Comparison of ENCODE assay signal across 16 cellular contexts in the genomic region with DNA sequence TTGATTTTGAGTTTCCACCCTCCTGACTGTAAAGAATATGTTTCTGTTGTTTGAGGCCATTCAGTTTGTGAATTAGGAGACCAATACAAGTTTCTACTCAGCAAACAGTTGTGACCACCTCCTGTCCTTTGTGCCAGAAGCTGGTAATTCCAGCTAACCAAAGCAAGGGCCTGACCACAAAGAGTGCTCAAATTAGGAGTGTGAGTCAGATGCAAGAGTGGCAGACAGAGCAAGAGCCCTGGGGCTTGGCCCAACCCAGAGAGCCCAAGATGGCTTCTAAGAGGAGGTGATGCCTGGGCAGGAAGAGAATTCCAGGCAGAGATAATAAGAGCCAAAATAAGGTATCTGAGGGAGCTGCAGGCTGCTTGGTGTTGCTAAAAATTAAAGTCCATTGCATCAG.
"Had no signal": no experiment of that assay in that cellular context is flagged by ENCODE, and none has a peak within 500 bp of the region (broad histone marks: within the 10 kb centered on the region; RNA-seq: fewer than 3 reads in every experiment).

No MANE protein-coding gene starts in this region.

- H3K36me3 ChIP-seq: cardiac muscle cell, esophagus squamous epithelium, heart right ventricle had no signal

- H3K4me3 ChIP-seq: cardiac muscle cell, esophagus squamous epithelium, heart right ventricle had no signal

- H3K27me3 ChIP-seq: cardiac muscle cell had no signal

- DNase-seq: activated CD4-positive, alpha-beta T cell treated with anti-CD3 and anti-CD28 coated beads, Interleukin-2, amount 10 ng/mL, durations not matched to agents 7 days and 5 days; activated CD8-positive, alpha-beta memory T cell treated with anti-CD3 and anti-CD28 coated beads, Interleukin-2, amount 50 U/mL, for 4 hours; activated gamma-delta T cell; activated T-cell treated with anti-CD3 and anti-CD28 coated beads, Interleukin-2, amount 50 U/mL, for 4 hours; effector CD8-positive, alpha-beta T cell; esophagus squamous epithelium; heart right ventricle; kidney glomerular epithelial cell; mesenchymal stem cell; nucleus accumbens; stimulated activated CD4-positive, alpha-beta T cell treated with anti-CD3 and anti-CD28 coated beads, Interleukin-2, amount 100 ng/mL, for 24 hours; T1000; trophoblast cell had no signal

- H3K4me1 ChIP-seq: esophagus squamous epithelium, heart right ventricle had no signal

- H3K27ac ChIP-seq: cardiac muscle cell, esophagus squamous epithelium, heart right ventricle had no signal

- ATAC-seq: activated CD4-positive, CD25-positive, alpha-beta regulatory T cell treated with anti-CD3 and anti-CD28 coated beads, Interleukin-2, amount 50 U/mL, for 24 hours; activated T-cell treated with anti-CD3 and anti-CD28 coated beads, Interleukin-2, amount 50 U/mL, for 4 hours; heart right ventricle had no signal

- FAIRE-seq: astrocyte had no signal

- H3K9me3 ChIP-seq: esophagus squamous epithelium had no signal
